In genomic region chr1:83515566-83516169, GRCh38 we compare ENCODE assay signal across 22 cellular contexts.
DNase-seq lines count a peak whose midpoint lies in the region; ATAC-seq, FAIRE-seq and TF ChIP-seq lines count a peak whose summit lies in the region.
"Had no signal": no experiment of that assay in that cellular context is flagged by ENCODE, and none has a peak within 500 bp of the region (broad histone marks: within the 10 kb centered on the region; RNA-seq: fewer than 3 reads in every experiment).

No MANE protein-coding gene starts in this region.

- H3K27me3 ChIP-seq in H1 (replicated peaks in 1 of 4; ENCODE audit: control insufficient read depth in 3 of 4, extremely low read depth in 1 of 4, insufficient read depth in 3 of 4, low read length in 3 of 4) (no peaks in the 10 kb centered on the region), smooth muscle cell (ENCODE audit: low read depth) (no peaks in the 10 kb centered on the region), suprapubic skin (no peaks in the 10 kb centered on the region)
- H3K27me3 ChIP-seq: cardiac muscle cell, pancreas, right lobe of liver had no signal

- POLR2A ChIA-PET in H1 (lab: Charles Lee; ENCODE audit: partially characterized antibody) = no interaction called here

- H3K9ac ChIP-seq in SK-N-MC (ENCODE audit: insufficient read length) = peak overlapping the region; percentile 57
- no peak overlapping the region for H3K9ac ChIP-seq in H1 (replicated peaks in 1 of 4; ENCODE audit: extremely low read depth in 1 of 4, low read depth in 3 of 4, low read length in 3 of 4)
- H3K9ac ChIP-seq in smooth muscle cell (ENCODE audit: low read depth) = no peak overlapping the region

- H2BK12ac ChIP-seq in H1 (ENCODE audit: low read depth, low read length) = no peak overlapping the region

- TF ChIP-seq RAD21 in H1 (IDR thresholded peaks at IDR 0.05 in 1 of 2, conservative IDR thresholded peaks at IDR 0.05 in 1 of 2; ENCODE audit: low read depth in 2 of 2, low read length in 2 of 2) = no peak

- no peak overlapping the region for H3K56ac ChIP-seq in H1 (replicated peaks; ENCODE audit: insufficient read length, low read depth, low read length)

- no peak overlapping the region for H3K18ac ChIP-seq in H1 (ENCODE audit: extremely low read depth, low read length)

- no peaks in the 10 kb centered on the region for H3K4me1 ChIP-seq in H1 (replicated peaks in 1 of 4; ENCODE audit: control insufficient read depth in 3 of 4, insufficient read depth in 4 of 4, low read length in 3 of 4)
- no peaks in the 10 kb centered on the region for H3K4me1 ChIP-seq in smooth muscle cell (ENCODE audit: low read depth)
- H3K4me1 ChIP-seq in suprapubic skin = peaks cover 3% of the 10 kb centered on the region
- H3K4me1 ChIP-seq: foreskin keratinocyte had no signal

- H3K23me2 ChIP-seq in H1 (ENCODE audit: low read depth, low read length) = no peaks in the 10 kb centered on the region; the same call in 1 of the 2 replicates

- H4K91ac ChIP-seq in H1 (replicated peaks; ENCODE audit: insufficient read length, low read length) = no peak overlapping the region

- H3K4me3 ChIP-seq in SK-N-MC (peak overlapping the region; percentile 58), H1 (ENCODE audit: extremely low read depth in 1 of 4, insufficient read depth in 2 of 4, low read depth in 3 of 4, low read length in 4 of 4) (no peak overlapping the region), smooth muscle cell (no peak overlapping the region), suprapubic skin (no peak overlapping the region)
- H3K4me3 ChIP-seq: cardiac muscle cell, pancreas, right lobe of liver had no signal

- 86% methylated on average over 6 of the region's 6 CpGs; no CpG with 5 or more reads in 1 of the 2 experiments for WGBS in H1 (ENCODE audit: extremely low coverage in 1 of 2, insufficient coverage in 1 of 2, insufficient read length in 1 of 2, insufficient replicate concordance in 2 of 2, low coverage in 1 of 2, low lambda C conversion rate in 2 of 2, missing lambda C conversion rate in 1 of 2), 2 experiments
- WGBS in smooth muscle cell (ENCODE audit: low lambda C conversion rate) = 49% methylated on average over 6 of the region's 6 CpGs
- 71% methylated on average over 6 of the region's 6 CpGs for WGBS in suprapubic skin

- no peak overlapping the region for H2BK15ac ChIP-seq in H1 (ENCODE audit: low read length)

- H4K8ac ChIP-seq in H1 (ENCODE audit: extremely low read depth, insufficient read depth, low read length) = no peak overlapping the region

- no peak for ATAC-seq in GM19035 (IDR thresholded peaks at IDR 0.05; ENCODE audit: unreplicated experiment)
- ATAC-seq: foreskin keratinocyte, pancreas, right lobe of liver, Right ventricle myocardium inferior, T-helper 17 cell had no signal

- TF ChIP-seq POLR2A in H1 (IDR thresholded peaks at IDR 0.05; ENCODE audit: control extremely low read depth in 1 of 2, low read depth in 2 of 2, low read length in 2 of 2) = no peak
- no peak for TF ChIP-seq POLR2A in suprapubic skin (IDR thresholded peaks at IDR 0.05)

- no peaks in the 10 kb centered on the region for H3K79me1 ChIP-seq in H1 (ENCODE audit: low read depth, low read length)

- no peak overlapping the region for H3K4ac ChIP-seq in H1 (replicated peaks; ENCODE audit: insufficient read length, low read depth, low read length)

- no peaks in the 10 kb centered on the region for H3F3A ChIP-seq in smooth muscle cell (ENCODE audit: low read depth)

- H3K23ac ChIP-seq in H1 (ENCODE audit: insufficient read length) = no peak overlapping the region

- H2AFZ ChIP-seq in H1 (ENCODE audit: low read length) (peak overlapping the region; percentile 48; the same call in 1 of the 2 replicates), smooth muscle cell (ENCODE audit: low read depth) (peak overlapping the region; percentile 30)

- H4K20me1 ChIP-seq in H1 (replicated peaks in 1 of 2; ENCODE audit: control insufficient read depth in 1 of 2, insufficient read depth in 2 of 2, low read length in 2 of 2) = no peaks in the 10 kb centered on the region
- H4K20me1 ChIP-seq in smooth muscle cell (ENCODE audit: low read depth) = no peaks in the 10 kb centered on the region

- no peak overlapping the region for H2BK20ac ChIP-seq in H1 (ENCODE audit: low read length)

- TF ChIP-seq EP300 in H1 (IDR thresholded peaks at IDR 0.05; ENCODE audit: borderline replicate concordance in 1 of 2, low read depth in 2 of 2, low read length in 2 of 2) = no peak
- no peak for TF ChIP-seq EP300 in suprapubic skin (IDR thresholded peaks at IDR 0.05)

- H3K14ac ChIP-seq in H1 (ENCODE audit: insufficient read length) = no peak overlapping the region

- DNase-seq in stimulated activated CD4-positive, alpha-beta T cell treated with anti-CD3 and anti-CD28 coated beads, Interleukin-4, amount 100 ng/mL, for 24 hours = peak; percentile 5
- DNase-seq in stimulated activated CD4-positive, alpha-beta T cell treated with anti-CD3 and anti-CD28 coated beads, Interleukin-1b, Interleukin-23, amount 100 ng/mL, for 48 hours = no peak
- DNase-seq in SK-N-MC (ENCODE audit: low read depth, low spot score) (no peak), H1 (ENCODE audit: low read depth in 1 of 2, low spot score in 2 of 2) (no peak), smooth muscle cell (lab: John Stamatoyannopoulos, UW; ENCODE audit: unreplicated experiment) (no peak), suprapubic skin (ENCODE audit: low spot score in 2 of 2) (no peak)
- DNase-seq in stimulated activated naive CD4-positive, alpha-beta T cell treated with Interleukin-2 at 50 U/mL for 16 hours (lab: John Stamatoyannopoulos, UW) = no peak
- DNase-seq: COR-L47, foreskin keratinocyte, mammary epithelial cell, naive B cell, NCI-H1417 treated with DMSO at 0.1 percent for 48 hours, NCI-H524 treated with DMSO at 0.1 percent for 48 hours, pancreas, right lobe of liver, T-helper 17 cell had no signal

- no peak overlapping the region for H4K5ac ChIP-seq in H1 (ENCODE audit: insufficient read length, low read depth, low read length)

- H2AK5ac ChIP-seq in H1 (ENCODE audit: low read depth, low read length) = no peak overlapping the region

- H3K27ac ChIP-seq in SK-N-MC (peak overlapping the region; percentile 99), H1 (ENCODE audit: low read depth, low read length) (no peak overlapping the region), smooth muscle cell (ENCODE audit: low read depth) (no peak overlapping the region), suprapubic skin (no peak overlapping the region)
- H3K27ac ChIP-seq: cardiac muscle cell, foreskin keratinocyte, pancreas, right lobe of liver, VCaP had no signal

- FAIRE-seq in H1 (lab: Jason Lieb, UNC) = no peak
- FAIRE-seq: endothelial cell of umbilical vein, H54 had no signal

- no peak overlapping the region for H2BK5ac ChIP-seq in H1 (ENCODE audit: low read depth, low read length)

- no peaks in the 10 kb centered on the region for H3K79me2 ChIP-seq in H1 (ENCODE audit: control insufficient read depth in 1 of 2, insufficient read depth in 2 of 2, low read length in 2 of 2)
- H3K79me2 ChIP-seq in smooth muscle cell (ENCODE audit: low read depth) = no peaks in the 10 kb centered on the region

- CTCF ChIA-PET in H1 (lab: Charles Lee; ENCODE audit: partially characterized antibody) = no interaction called here

- TF ChIP-seq CTCF in H1 (IDR thresholded peaks at IDR 0.05; ENCODE audit: control extremely low read depth in 1 of 3, insufficient read depth in 1 of 3, low read depth in 1 of 3, low read length in 3 of 3) (no peak), smooth muscle cell (IDR thresholded peaks at IDR 0.05; ENCODE audit: borderline replicate concordance, insufficient read depth, poor library complexity, severe bottlenecking) (no peak), suprapubic skin (IDR thresholded peaks at IDR 0.05) (no peak)

- no peak overlapping the region for H2BK120ac ChIP-seq in H1 (replicated peaks; ENCODE audit: low read depth, low read length)

- H3K4me2 ChIP-seq in H1 (ENCODE audit: insufficient read depth in 1 of 2, low read depth in 2 of 2, low read length in 2 of 2) (no peak overlapping the region), smooth muscle cell (no peak overlapping the region)

- H3K9me3 ChIP-seq in SK-N-MC (ENCODE audit: low read depth, low read length) (no peaks in the 10 kb centered on the region), H1 (ENCODE audit: insufficient read depth in 2 of 2, low read depth in 1 of 2, low read length in 1 of 2) (no peaks in the 10 kb centered on the region), smooth muscle cell (replicated peaks; ENCODE audit: low read depth) (no peaks in the 10 kb centered on the region), suprapubic skin (no peaks in the 10 kb centered on the region)
- H3K9me3 ChIP-seq: pancreas, right lobe of liver had no signal

- H3K36me3 ChIP-seq in SK-N-MC (ENCODE audit: insufficient read depth, low read length) (no peaks in the 10 kb centered on the region), H1 (ENCODE audit: control insufficient read depth in 2 of 4, insufficient read depth in 4 of 4, low read length in 3 of 4) (no peaks in the 10 kb centered on the region), smooth muscle cell (ENCODE audit: low read depth) (no peaks in the 10 kb centered on the region), suprapubic skin (no peaks in the 10 kb centered on the region)
- H3K36me3 ChIP-seq: cardiac muscle cell, pancreas, right lobe of liver had no signal

TF ChIP-seq in H1, 55 proteins besides CTCF, POLR2A, EP300 and RAD21 (continues in another document):
- TF ChIP-seq BCL11A (IDR thresholded peaks at IDR 0.05; ENCODE audit: low read depth in 2 of 2, low read length in 2 of 2) (no peak), SP4 (IDR thresholded peaks at IDR 0.05; ENCODE audit: low read length) (no peak), SP2 (IDR thresholded peaks at IDR 0.05; ENCODE audit: low read length) (no peak), TCF12 (IDR thresholded peaks at IDR 0.05; ENCODE audit: low read depth, low read length) (no peak), RNF2 (IDR thresholded peaks at IDR 0.05; ENCODE audit: borderline replicate concordance, low read depth, low read length, missing control alignments, poor library complexity, severe bottlenecking) (no peak), MAX (IDR thresholded peaks at IDR 0.05) (no peak), JUND (IDR thresholded peaks at IDR 0.05; ENCODE audit: low read length) (no peak), NRF1 (IDR thresholded peaks at IDR 0.05; ENCODE audit: low read depth, low read length) (no peak), SP1 (IDR thresholded peaks at IDR 0.05; ENCODE audit: low read depth, low read length) (no peak), CREB1 (IDR thresholded peaks at IDR 0.05) (no peak), KDM5A (IDR thresholded peaks at IDR 0.05; ENCODE audit: low read length) (no peak), CBX8 (IDR thresholded peaks at IDR 0.05; ENCODE audit: borderline replicate concordance, low read depth, low read length) (no peak), CEBPB (IDR thresholded peaks at IDR 0.05; ENCODE audit: low read depth, low read length) (no peak), TEAD4 (IDR thresholded peaks at IDR 0.05; ENCODE audit: low read depth, low read length) (no peak), GTF2F1 (IDR thresholded peaks at IDR 0.05; ENCODE audit: borderline replicate concordance, low read depth, low read length) (no peak)
